24 cellular contexts compared by ENCODE assay signal in genomic region chr1:203916756-203917155, GRCh38.
"Had no signal": no experiment of that assay in that cellular context is flagged by ENCODE, and none has a peak within 500 bp of the region (broad histone marks: within the 10 kb centered on the region; RNA-seq: fewer than 3 reads in every experiment).

No MANE protein-coding gene starts in this region.

- H3K27ac ChIP-seq: neural progenitor cell, ovary, parathyroid adenoma, psoas muscle, right lobe of liver, sigmoid colon, stomach, thoracic aorta, thyroid gland, tibial nerve, upper lobe of right lung, uterus had no signal

- FAIRE-seq: small intestine had no signal

- DNase-seq: natural killer cell; occipital lobe; ovary; posterior cingulate gyrus; psoas muscle; right cardiac atrium; right lobe of liver; sigmoid colon; small intestine; stimulated activated CD4-positive, alpha-beta T cell treated with anti-CD3 and anti-CD28 coated beads, Interleukin-15, amount 100 ng/mL, for 24 hours; stimulated activated CD4-positive, alpha-beta T cell treated with anti-CD3 and anti-CD28 coated beads, Interleukin-2, amount 100 ng/mL, for 24 hours; stimulated activated CD4-positive, alpha-beta T cell treated with anti-CD3 and anti-CD28 coated beads, Interleukin-2, amount 100 ng/mL, for 48 hours; stimulated activated CD4-positive, alpha-beta T cell treated with anti-CD3 and anti-CD28 coated beads, Interleukin-4, amount 100 ng/mL, for 24 hours; stimulated activated naive B cell treated with anti-CD40 and anti-IgM and Interleukin-4, amounts not matched to agents 10 μg/mL and 1 μg/mL and 100 μg/mL, for 72 hours; stimulated activated naive CD4-positive, alpha-beta T cell treated with Interleukin-2 at 50 U/mL for 16 hours; stomach; thyroid gland; upper lobe of right lung; uterus had no signal

- H2AFZ ChIP-seq: neural progenitor cell, parathyroid adenoma had no signal

- H3K36me3 ChIP-seq: neural progenitor cell, ovary, right lobe of liver, sigmoid colon, stomach, thoracic aorta, thyroid gland, tibial nerve, upper lobe of right lung, uterus had no signal

- ATAC-seq: natural killer cell; psoas muscle; right cardiac atrium; right lobe of liver; stimulated activated effector memory CD8-positive, alpha-beta T cell treated with anti-CD3 and anti-CD28 coated beads, Interleukin-12 subunit alpha, Interleukin-12 subunit beta, amount 100 ng/mL, for 72 hours; stimulated activated naive B cell treated with anti-CD40 and anti-IgM and Interleukin-4, amounts not matched to agents 10 μg/mL and 1 μg/mL and 100 μg/mL, for 72 hours; upper lobe of right lung had no signal

- H3K27me3 ChIP-seq: neural progenitor cell, ovary, right lobe of liver, sigmoid colon, stomach, thyroid gland, tibial nerve, upper lobe of right lung, uterus had no signal

- H3K79me2 ChIP-seq: parathyroid adenoma had no signal

- H3K4me1 ChIP-seq: neural progenitor cell, parathyroid adenoma, psoas muscle, sigmoid colon, stomach, thyroid gland, tibial nerve, upper lobe of right lung, uterus had no signal

- H3K4me3 ChIP-seq: neural progenitor cell, ovary, psoas muscle, right lobe of liver, sigmoid colon, stomach, thoracic aorta, thyroid gland, tibial nerve, upper lobe of right lung, uterus had no signal

- H3K9me3 ChIP-seq: ovary, psoas muscle, right lobe of liver, sigmoid colon, stomach, thoracic aorta, thyroid gland, tibial nerve, upper lobe of right lung, uterus had no signal

- H3K9ac ChIP-seq: neural progenitor cell, parathyroid adenoma had no signal

- H3K4me2 ChIP-seq: neural progenitor cell had no signal
